In genomic region chr9:71331603-71332002, GRCh38 we compare ENCODE assay signal across 27 cellular contexts.
"Had no signal": no experiment of that assay in that cellular context is flagged by ENCODE, and none has a peak within 500 bp of the region (broad histone marks: within the 10 kb centered on the region; RNA-seq: fewer than 3 reads in every experiment).

No MANE protein-coding gene starts in this region.

- H3K4me1 ChIP-seq: colonic mucosa, esophagus muscularis mucosa, esophagus squamous epithelium, gastrocnemius medialis, gastroesophageal sphincter, heart left ventricle, heart right ventricle had no signal

- H3K36me3 ChIP-seq: colonic mucosa, esophagus muscularis mucosa, esophagus squamous epithelium, gastrocnemius medialis, gastroesophageal sphincter, heart left ventricle, heart right ventricle had no signal

- FAIRE-seq: colon, endometrium, endothelial cell of umbilical vein had no signal

- H3K4me3 Mint-ChIP-seq: dendritic cell treated with granulocyte-macrophage colony-stimulating factor and Interleukin-4, amounts not matched to agents 40 ng/mL and 50 ng/mL, for 4 days; effector memory CD8-positive, alpha-beta T cell; endodermal cell had no signal

- DNase-seq: colonic mucosa; cortex of kidney; dermis blood vessel endothelial cell; dorsolateral prefrontal cortex; effector CD8-positive, alpha-beta T cell; effector memory CD4-positive, alpha-beta T cell; effector memory CD8-positive, alpha-beta T cell; endodermal cell; erythroblast; esophagus squamous epithelium; foreskin fibroblast; foreskin keratinocyte; foreskin melanocyte; gastrocnemius medialis; glutamatergic neuron; head of caudate nucleus; heart left ventricle; heart right ventricle had no signal

- H3K9me3 ChIP-seq: colonic mucosa, esophagus squamous epithelium, gastrocnemius medialis had no signal

- H3K27ac Mint-ChIP-seq: dendritic cell treated with granulocyte-macrophage colony-stimulating factor and Interleukin-4, amounts not matched to agents 40 ng/mL and 50 ng/mL, for 4 days; effector memory CD8-positive, alpha-beta T cell; endodermal cell had no signal

- ATAC-seq: effector memory CD8-positive, alpha-beta T cell; esophagus mucosa; foreskin keratinocyte; gastrocnemius medialis; gastroesophageal sphincter; heart left ventricle; heart right ventricle had no signal

- H3K9me3 Mint-ChIP-seq: effector memory CD8-positive, alpha-beta T cell had no signal

- H3K4me3 ChIP-seq: colonic mucosa, coronary artery, dorsolateral prefrontal cortex, esophagus muscularis mucosa, esophagus squamous epithelium, gastrocnemius medialis, gastroesophageal sphincter, heart left ventricle, heart right ventricle had no signal

- H3K27me3 ChIP-seq: colonic mucosa, esophagus muscularis mucosa, esophagus squamous epithelium, gastrocnemius medialis, gastroesophageal sphincter had no signal

- H3K27me3 Mint-ChIP-seq: dendritic cell treated with granulocyte-macrophage colony-stimulating factor and Interleukin-4, amounts not matched to agents 40 ng/mL and 50 ng/mL, for 4 days had no signal

- H3K27ac ChIP-seq: colonic mucosa, coronary artery, dorsolateral prefrontal cortex, epithelial cell of prostate, esophagus muscularis mucosa, esophagus squamous epithelium, foreskin keratinocyte, gastrocnemius medialis, gastroesophageal sphincter, heart left ventricle, heart right ventricle had no signal
